Comparison of ENCODE assay signal across 8 cellular contexts in genomic region chr4:153083447-153083921, GRCh38.
A peak's percentile ranks its signal among the peaks of the same experiment; 100 is the strongest.
DNase-seq lines count a peak whose midpoint lies in the region; ATAC-seq and TF ChIP-seq lines count a peak whose summit lies in the region.

No MANE protein-coding gene starts in this region.

- H3K4me2 ChIP-seq in Loucy (ENCODE audit: low read depth, low read length, poor library complexity, severe bottlenecking) = peak overlapping the region; percentile 52

- DNase-seq in GM03348 (ENCODE audit: low spot score) (peak; percentile 87), HAP-1 (ENCODE audit: low spot score in 2 of 2) (peak; percentile 82 to 90), RKO (ENCODE audit: low spot score) (peak; percentile 91), glutamatergic neuron (peak; percentile 50), ovary (peak in 4 of 5 donors; percentile 23 to 40 (median 36)), posterior vena cava (ENCODE audit: low spot score) (no peak)
- DNase-seq in activated naive CD4-positive, alpha-beta T cell treated with anti-CD3 and anti-CD28 coated beads, Interleukin-2, amount 50 U/mL, for 72 hours (ENCODE audit: low spot score in 2 of 2) = peak in 1 of 2 donors; percentile 32

- H3K36me3 Mint-ChIP-seq in activated naive CD4-positive, alpha-beta T cell treated with anti-CD3 and anti-CD28 coated beads, Interleukin-2, amount 50 U/mL, for 72 hours = peaks cover 4 to 5% of the 10 kb centered on the region in 2 donors
- no peaks in the 10 kb centered on the region for H3K36me3 Mint-ChIP-seq in glutamatergic neuron (ENCODE audit: unreplicated experiment)

- H3K27me3 ChIP-seq in HAP-1 (ENCODE audit: low read depth) = peaks cover 22% of the 10 kb centered on the region
- H3K27me3 ChIP-seq in Loucy (ENCODE audit: insufficient read depth, low read length, poor library complexity, severe bottlenecking) = no peaks in the 10 kb centered on the region
- no peaks in the 10 kb centered on the region for H3K27me3 ChIP-seq in ovary

- ATAC-seq in activated naive CD4-positive, alpha-beta T cell treated with anti-CD3 and anti-CD28 coated beads, Interleukin-2, amount 50 U/mL, for 72 hours = peak; percentile 42 to 75

- no peak for TF ChIP-seq EP300 in ovary (IDR thresholded peaks at IDR 0.05)

- in situ Hi-C loops in HAP-1 (cut with MboI; ENCODE audit: low sequenced_read_pairs) = loop anchor here (5.0 to 25.0 kb wide), 2 partner anchors 44 to 671 kb away; no protein-coding TSS in a partner anchor

- H3K4me1 ChIP-seq in HAP-1 (peaks cover 9% of the 10 kb centered on the region), Loucy (ENCODE audit: insufficient read depth, low read length, poor library complexity, severe bottlenecking) (peaks cover 60% of the 10 kb centered on the region), ovary (ENCODE audit: insufficient read depth) (no peaks in the 10 kb centered on the region)

- no peaks in the 10 kb centered on the region for H3K36me3 ChIP-seq in HAP-1 (replicated peaks)
- H3K36me3 ChIP-seq in Loucy (ENCODE audit: insufficient read depth, low read length) = no peaks in the 10 kb centered on the region
- H3K36me3 ChIP-seq in ovary = no peaks in the 10 kb centered on the region

- H3F3A ChIP-seq in Loucy (ENCODE audit: low read depth) = no peaks in the 10 kb centered on the region

- H3K4me3 Mint-ChIP-seq in glutamatergic neuron (ENCODE audit: unreplicated experiment) = peak overlapping the region; percentile 78

- peak overlapping the region; percentile 86 for H2AFZ ChIP-seq in Loucy (ENCODE audit: low read length)

- peaks cover 0 to 10% of the 10 kb centered on the region in 2 donors for H3K9me3 Mint-ChIP-seq in activated naive CD4-positive, alpha-beta T cell treated with anti-CD3 and anti-CD28 coated beads, Interleukin-2, amount 50 U/mL, for 72 hours
- peaks cover 14% of the 10 kb centered on the region for H3K9me3 Mint-ChIP-seq in glutamatergic neuron (ENCODE audit: unreplicated experiment)

- no peaks in the 10 kb centered on the region for H3K79me2 ChIP-seq in Loucy (ENCODE audit: insufficient read depth, low read length)

- H3K9ac ChIP-seq in Loucy (ENCODE audit: low read depth, low read length, poor library complexity, severe bottlenecking) = peak overlapping the region; percentile 60

- H3K9me3 ChIP-seq in HAP-1 = no peaks in the 10 kb centered on the region
- no peaks in the 10 kb centered on the region for H3K9me3 ChIP-seq in Loucy (ENCODE audit: insufficient read depth, low read depth, low read length)
- no peaks in the 10 kb centered on the region for H3K9me3 ChIP-seq in ovary

- H3K9me2 ChIP-seq in Loucy (replicated peaks; ENCODE audit: low read depth, low read length) = no peaks in the 10 kb centered on the region

- WGBS in ovary, 3 donors = 11 to 14% (median 12%) methylated on average over 7 of the region's 7 CpGs

- peaks cover 51% of the 10 kb centered on the region for H3K4me1 Mint-ChIP-seq in glutamatergic neuron (ENCODE audit: low read depth, unreplicated experiment)

- TF ChIP-seq CTCF in Loucy (conservative IDR thresholded peaks at IDR 0.05; ENCODE audit: low read length) (peak; percentile 79), glutamatergic neuron (IDR thresholded peaks at IDR 0.05; ENCODE audit: partially characterized antibody, unreplicated experiment) (peak; percentile 41), ovary (IDR thresholded peaks at IDR 0.05) (peak in 2 of 3 donors; percentile 30)

- H3K27ac Mint-ChIP-seq in activated naive CD4-positive, alpha-beta T cell treated with anti-CD3 and anti-CD28 coated beads, Interleukin-2, amount 50 U/mL, for 72 hours = no peak overlapping the region
- peak overlapping the region; percentile 99 for H3K27ac Mint-ChIP-seq in glutamatergic neuron (ENCODE audit: unreplicated experiment)

- no peak overlapping the region for H3K27ac ChIP-seq in ovary

- H4K20me1 ChIP-seq in Loucy (ENCODE audit: insufficient read depth, low read length, poor library complexity, severe bottlenecking) = no peaks in the 10 kb centered on the region

- H3K4me3 ChIP-seq in HAP-1 (no peak overlapping the region), Loucy (ENCODE audit: low read length, poor library complexity, severe bottlenecking) (peak overlapping the region; percentile 26), ovary (no peak overlapping the region)

- H3K27me3 Mint-ChIP-seq in glutamatergic neuron (ENCODE audit: unreplicated experiment) = peaks cover 9% of the 10 kb centered on the region

- intact Hi-C loops in ovary (cut with DNase I) (loop anchor here (5.0 to 10.0 kb wide), 3 partner anchors 44 to 239 kb away; no protein-coding TSS in a partner anchor), posterior vena cava (cut with DNase I) (loop anchor here (2.0 to 10.0 kb wide), 3 partner anchors 44 to 239 kb away; no protein-coding TSS in a partner anchor)

- TF ChIP-seq POLR2A in ovary (IDR thresholded peaks at IDR 0.05) = no peak
